7 cellular contexts compared by ENCODE assay signal in the genomic region with DNA sequence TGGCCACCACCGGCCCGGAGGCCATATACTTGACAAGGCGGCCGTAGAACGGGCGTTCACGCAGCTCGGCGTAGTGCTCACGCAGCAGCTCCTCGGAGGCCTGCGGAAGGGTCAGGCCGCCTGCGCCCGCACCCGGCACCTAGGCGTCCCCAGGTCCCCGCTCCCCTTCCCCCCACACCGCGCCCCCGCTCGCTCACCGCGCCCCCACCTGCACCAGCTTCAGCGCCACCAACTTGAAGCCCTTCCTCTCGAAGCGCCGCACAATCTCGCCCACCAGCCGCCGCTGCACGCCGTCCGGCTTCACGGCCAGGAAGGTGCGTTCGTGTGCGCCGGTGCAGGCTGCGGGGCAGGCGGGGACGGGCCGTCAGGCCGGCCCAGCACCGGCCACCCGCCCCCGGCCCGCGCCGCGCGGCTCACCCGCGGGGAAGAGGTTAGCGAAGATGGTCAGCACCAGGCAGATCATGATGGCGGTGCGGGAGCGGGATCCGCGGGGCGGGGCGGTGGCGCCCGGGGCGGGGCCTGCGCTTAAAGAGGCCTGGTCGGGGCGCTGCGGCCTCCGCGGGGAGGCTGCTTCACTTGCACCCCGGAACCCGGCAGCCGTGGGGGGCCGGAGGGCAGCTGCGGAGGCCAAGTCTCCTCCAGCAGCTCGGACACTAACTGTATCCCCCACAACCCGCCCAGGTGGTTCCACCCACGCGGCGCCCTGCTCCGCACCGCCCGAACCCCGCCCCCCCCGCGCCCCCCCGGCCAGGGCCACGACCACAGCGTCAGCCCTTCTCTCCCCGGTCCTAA. TPM values are rescaled to one million over a fixed set of nuclear protein-coding genes. Genes with fewer than 3 reads are reported as not detected.
DNase-seq lines count a peak whose midpoint lies in the region; ATAC-seq and TF ChIP-seq lines count a peak whose summit lies in the region.

TSS of gene NME3 (minus strand) at position 472 of the 792 bp plus-strand sequence. CDS start at position 463, 9 bp downstream.

- TF ChIP-seq POLR2A in GM18526 (IDR thresholded peaks at IDR 0.05; ENCODE audit: extremely low read depth, insufficient read length) (peak; percentile 21), NB4 (IDR thresholded peaks at IDR 0.05; ENCODE audit: extremely low read depth, insufficient read length) (no peak)

- no peaks in the 10 kb centered on the region for H3K27me3 Mint-ChIP-seq in activated CD4-positive, alpha-beta T cell treated with anti-CD3 and anti-CD28 coated beads, Interleukin-2, amount 10 ng/mL, durations not matched to agents 7 days and 5 days

- H3K4me3 ChIP-seq in NB4 (ENCODE audit: low read depth, low read length) = peak within 1 kb of the TSS; percentile 85

- peaks cover 13% of the 10 kb centered on the region for H3K4me1 Mint-ChIP-seq in activated CD4-positive, alpha-beta T cell treated with anti-CD3 and anti-CD28 coated beads, Interleukin-2, amount 10 ng/mL, durations not matched to agents 7 days and 5 days

- CTCF ChIA-PET in activated CD4-positive, alpha-beta T cell treated with anti-CD3 and anti-CD28 coated beads, Interleukin-2, amount 10 ng/mL, durations not matched to agents 7 days and 5 days (lab: Charles Lee) = interaction anchor here (1.0 to 2.4 kb wide), 3 partner anchors 11 to 233 kb away, joined by 3 to 14 read pairs (median 3); partner anchors contain the start of genes NUBP2 and SPSB3

- H3K27ac Mint-ChIP-seq in activated CD4-positive, alpha-beta T cell treated with anti-CD3 and anti-CD28 coated beads, Interleukin-2, amount 10 ng/mL, durations not matched to agents 7 days and 5 days = peak within 1 kb of the TSS; percentile 93

- DNase-seq in NB4 (ENCODE audit: low read depth) (peak; percentile 73), dedifferentiated amniotic fluid mesenchymal stem cell (ENCODE audit: extremely low spot score) (peak; percentile 28), left lobe of liver (ENCODE audit: low spot score) (peak; percentile 82)
- peak; percentile 76 for DNase-seq in activated CD4-positive, alpha-beta T cell treated with anti-CD3 and anti-CD28 coated beads, Interleukin-2, amount 10 ng/mL, durations not matched to agents 7 days and 5 days
- peak; percentile 80 for DNase-seq in stimulated activated CD4-positive, alpha-beta T cell treated with anti-CD3 and anti-CD28 coated beads, Interleukin-1b, Interleukin-23, amount 100 ng/mL, for 48 hours

- H3K36me3 Mint-ChIP-seq in activated CD4-positive, alpha-beta T cell treated with anti-CD3 and anti-CD28 coated beads, Interleukin-2, amount 10 ng/mL, durations not matched to agents 7 days and 5 days (ENCODE audit: low read depth) = peaks cover 16% of the 10 kb centered on the region

- POLR2A ChIA-PET in activated CD4-positive, alpha-beta T cell treated with anti-CD3 and anti-CD28 coated beads, Interleukin-2, amount 10 ng/mL, durations not matched to agents 7 days and 5 days (lab: Charles Lee) = no interaction called here

- peak within 1 kb of the TSS; percentile 86 for H3K4me3 Mint-ChIP-seq in activated CD4-positive, alpha-beta T cell treated with anti-CD3 and anti-CD28 coated beads, Interleukin-2, amount 10 ng/mL, durations not matched to agents 7 days and 5 days

- H3K9me3 Mint-ChIP-seq in activated CD4-positive, alpha-beta T cell treated with anti-CD3 and anti-CD28 coated beads, Interleukin-2, amount 10 ng/mL, durations not matched to agents 7 days and 5 days = no peaks in the 10 kb centered on the region

- TF ChIP-seq CTCF in NB4 (IDR thresholded peaks at IDR 0.05; ENCODE audit: low read depth, low read length) = no peak

- ATAC-seq in left lobe of liver (peak; percentile 54), GM19395 (IDR thresholded peaks at IDR 0.05; ENCODE audit: unreplicated experiment) (no peak)

RNA-seq across cellular contexts. Expression of gene NME3, which starts in this region (rescaled TPM):
- 10 to 100 TPM; 31.3 to 47.4 TPM for total RNA-seq in activated CD4-positive, alpha-beta T cell treated with anti-CD3 and anti-CD28 coated beads, Interleukin-2, amount 10 ng/mL, durations not matched to agents 7 days and 5 days
- total RNA-seq in left lobe of liver = 30.9 TPM

Comparison
In these comparisons a context has a peak if more than half of its experiments do, and no peak if none do; other contexts are left out.
1. DNase-seq: peak in every context shown above with its lines; median percentile 82 in left lobe of liver; 80 in stimulated activated CD4-positive, alpha-beta T cell treated with anti-CD3 and anti-CD28 coated beads, Interleukin-1b, Interleukin-23, amount 100 ng/mL, for 48 hours; 76 in activated CD4-positive, alpha-beta T cell treated with anti-CD3 and anti-CD28 coated beads, Interleukin-2, amount 10 ng/mL, durations not matched to agents 7 days and 5 days; 73 in NB4; 28 in dedifferentiated amniotic fluid mesenchymal stem cell.